ENCODE assay signal across 8 cellular contexts in the genomic region with DNA sequence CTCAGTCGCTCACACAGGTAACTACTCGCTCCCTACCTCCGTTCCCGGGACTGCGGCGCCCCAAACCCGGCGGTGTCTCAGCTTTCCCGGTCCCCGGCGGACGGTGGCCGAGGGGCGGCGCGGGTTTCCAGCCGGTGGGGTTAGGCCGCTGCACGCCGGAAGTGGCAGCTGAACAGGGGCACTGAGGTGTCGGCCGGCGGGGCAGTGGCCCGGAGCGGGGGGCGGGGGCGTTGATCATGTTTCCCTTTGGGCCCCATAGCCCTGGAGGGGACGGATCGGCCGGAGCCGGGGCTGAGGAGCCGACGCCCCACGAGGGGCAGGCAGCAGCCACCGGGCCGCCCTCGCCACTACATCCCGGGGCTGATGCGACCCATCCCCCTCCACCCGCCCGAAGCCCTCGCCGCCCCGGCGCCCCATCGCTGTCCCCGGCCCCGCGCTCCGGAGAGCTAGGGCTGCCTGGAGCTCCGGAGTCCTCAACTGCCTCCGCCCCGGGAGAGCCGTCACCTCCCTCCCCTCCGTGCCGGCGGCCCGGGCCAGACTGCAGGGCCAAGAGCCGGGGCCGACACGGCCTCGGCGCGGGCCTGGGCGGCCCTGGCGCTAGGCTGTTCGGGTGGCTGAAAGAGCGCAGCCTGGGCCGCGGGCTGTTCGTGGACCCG. TPM values are rescaled to one million over a fixed set of nuclear protein-coding genes. Genes with fewer than 3 reads are reported as not detected.
DNase-seq lines count a peak whose midpoint lies in the region; ATAC-seq and TF ChIP-seq lines count a peak whose summit lies in the region.

A gene with protein sequence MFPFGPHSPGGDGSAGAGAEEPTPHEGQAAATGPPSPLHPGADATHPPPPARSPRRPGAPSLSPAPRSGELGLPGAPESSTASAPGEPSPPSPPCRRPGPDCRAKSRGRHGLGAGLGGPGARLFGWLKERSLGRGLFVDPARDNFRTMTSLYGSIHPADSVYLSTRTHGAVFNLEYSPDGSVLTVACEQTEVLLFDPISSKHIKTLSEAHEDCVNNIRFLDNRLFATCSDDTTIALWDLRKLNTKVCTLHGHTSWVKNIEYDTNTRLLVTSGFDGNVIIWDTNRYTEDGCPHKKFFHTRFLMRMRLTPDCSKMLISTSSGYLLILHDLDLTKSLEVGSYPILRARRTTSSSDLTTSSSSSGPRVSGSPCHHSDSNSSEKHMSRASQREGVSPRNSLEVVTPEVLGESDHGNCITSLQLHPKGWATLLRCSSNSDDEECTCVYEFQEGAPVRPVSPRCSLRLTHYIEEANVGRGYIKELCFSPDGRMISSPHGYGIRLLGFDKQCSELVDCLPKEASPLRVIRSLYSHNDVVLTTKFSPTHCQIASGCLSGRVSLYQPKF (plus strand): TSS at position 167 of the 656 bp plus-strand sequence. CDS start 70 bp downstream, at position 237.

- H3K36me3 ChIP-seq in liver (ENCODE audit: control insufficient read depth in 4 of 4, insufficient read depth in 3 of 4, low read depth in 1 of 4, low read length in 3 of 4), result no peaks in the 10 kb centered on the region

- DNase-seq in AML-193 (lab: John Stamatoyannopoulos, UW) (peak; percentile 50 to 65), NCI-H460 (ENCODE audit: extremely low read depth, low read depth) (peak; percentile 56), dermis blood vessel endothelial cell (peak; percentile 92)
- peak; percentile 86 to 94 for DNase-seq in activated CD4-positive, alpha-beta T cell treated with anti-CD3 and anti-CD28 coated beads, Interleukin-2, amount 50 U/mL, for 24 hours (ENCODE audit: low read depth in 1 of 2, low spot score in 1 of 2)
- peak; percentile 90 for DNase-seq in stimulated activated CD4-positive, alpha-beta T cell treated with anti-CD3 and anti-CD28 coated beads, Interleukin-4, amount 100 ng/mL, for 24 hours

- H3K27me3 ChIP-seq in liver (ENCODE audit: control insufficient read depth in 4 of 4, insufficient read depth in 4 of 4, low read length in 3 of 4), result no peaks in the 10 kb centered on the region

- H3K4me1 ChIP-seq in liver (ENCODE audit: control insufficient read depth in 4 of 4, insufficient read depth in 4 of 4, low read length in 3 of 4), result peaks cover 2 to 24% (median 20%) of the 10 kb centered on the region in 4 donors

- peak within 1 kb of the TSS; percentile 71 to 99 (median 81) for H3K4me3 ChIP-seq in liver (ENCODE audit: low read depth in 1 of 3, low read length in 3 of 3)

- ATAC-seq in GM18909 (IDR thresholded peaks at IDR 0.05; ENCODE audit: poor library complexity, unreplicated experiment), result peak; percentile 74
- peak; percentile 67 for ATAC-seq in HG03159 (IDR thresholded peaks at IDR 0.05; ENCODE audit: unreplicated experiment)

- no peak for TF ChIP-seq CTCF in liver (IDR thresholded peaks at IDR 0.05; ENCODE audit: low read depth, low read length, missing input control)

- H3K27ac ChIP-seq in liver (ENCODE audit: low read depth in 1 of 2, low read length in 2 of 2), result peak within 1 kb of the TSS; percentile 89 to 93

- H3K9me3 ChIP-seq in liver (ENCODE audit: control insufficient read depth in 4 of 4, low read length in 3 of 4), result no peaks in the 10 kb centered on the region

- H3K9ac ChIP-seq in liver (ENCODE audit: low read depth in 1 of 2, low read length in 2 of 2), result peak within 1 kb of the TSS; percentile 33 to 94

- WGBS in liver, result under 1% methylated on average over 72 of the region's 72 CpGs

- TF ChIP-seq RAD21 in liver (IDR thresholded peaks at IDR 0.05), result peak in 1 of 2 donors; percentile 37

TF ChIP-seq in liver, 16 proteins besides CTCF, POLR2A, EP300 and RAD21:
- no peak for TF ChIP-seq HNF4G (IDR thresholded peaks at IDR 0.05)
- no peak for TF ChIP-seq FOXA2 (IDR thresholded peaks at IDR 0.05)
- TF ChIP-seq, protein P1, sequence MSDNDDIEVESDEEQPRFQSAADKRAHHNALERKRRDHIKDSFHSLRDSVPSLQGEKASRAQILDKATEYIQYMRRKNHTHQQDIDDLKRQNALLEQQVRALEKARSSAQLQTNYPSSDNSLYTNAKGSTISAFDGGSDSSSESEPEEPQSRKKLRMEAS (IDR thresholded peaks at IDR 0.05), result no peak
- TF ChIP-seq JUND (IDR thresholded peaks at IDR 0.05), result no peak
- no peak for TF ChIP-seq REST (IDR thresholded peaks at IDR 0.05)
- peak; percentile 75 to 78 for TF ChIP-seq RXRA (IDR thresholded peaks at IDR 0.05)
- peak; percentile 60 to 79 for TF ChIP-seq EGR1 (IDR thresholded peaks at IDR 0.05; ENCODE audit: low read depth in 2 of 2)
- peak; percentile 72 for TF ChIP-seq YY1 (IDR thresholded peaks at IDR 0.05)
- TF ChIP-seq ZBTB33 (IDR thresholded peaks at IDR 0.05), result no peak
- peak; percentile 63 for TF ChIP-seq SP1 (IDR thresholded peaks at IDR 0.05)
- no peak for TF ChIP-seq HNF4A (conservative IDR thresholded peaks at IDR 0.05)
- peak; percentile 90 to 97 for TF ChIP-seq GABPA (IDR thresholded peaks at IDR 0.05 in 1 of 2, conservative IDR thresholded peaks at IDR 0.05 in 1 of 2)
- TF ChIP-seq ATF3 (IDR thresholded peaks at IDR 0.05), result no peak
- no peak for TF ChIP-seq FOXA1 (IDR thresholded peaks at IDR 0.05)
- TF ChIP-seq TAF1 (conservative IDR thresholded peaks at IDR 0.05), result no peak
- TF ChIP-seq NR2F2 (IDR thresholded peaks at IDR 0.05), result no peak

RNA-seq across cellular contexts. Expression of the gene that starts here (rescaled TPM):
- 21.4 and 21.8 TPM in 2 replicates for total RNA-seq in NCI-H460 (2014; rRNA removed; shearing (Covaris generic))
- polyA plus RNA-seq in NCI-H460 (2014; cell fraction: nucleus; rRNA removed), result 14.4 and 50.5 TPM in 2 replicates
- total RNA-seq in dermis blood vessel endothelial cell (22.8 and 51.7 TPM in 2 replicates), liver (10 to 100 TPM; 20.8 to 22.2 TPM)
- polyA plus RNA-seq in liver, result 1 to 10 TPM; 9.7 TPM

Comparison
In these comparisons a context has a peak if more than half of its experiments do, and no peak if none do; other contexts are left out.
1. Peak in every context shown above with its lines: DNase-seq, ATAC-seq, H3K4me3 ChIP-seq and H3K27ac ChIP-seq.